ENCODE assay signal across 1 cellular context in the genomic region with DNA sequence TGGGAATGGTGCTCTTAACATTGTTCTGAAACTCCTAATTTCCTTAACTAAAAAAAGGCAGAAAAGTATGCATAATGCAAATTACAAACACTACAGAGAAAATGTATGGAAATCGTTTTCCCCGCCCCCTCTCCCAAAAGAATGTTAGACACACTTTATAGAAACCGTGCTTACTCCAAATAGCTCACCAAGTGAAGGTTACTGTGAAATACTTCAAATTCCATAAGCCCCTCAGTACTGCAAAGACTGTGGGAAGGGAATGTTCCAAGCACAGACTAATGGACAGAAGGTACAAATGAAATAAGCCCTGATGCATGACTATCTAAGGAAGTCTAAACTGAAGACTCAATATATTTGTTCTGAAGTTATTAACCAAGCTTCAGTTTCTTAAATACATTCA.
TF ChIP-seq lines count a peak whose summit lies in the region.

No MANE protein-coding gene starts in this region.

TF ChIP-seq in WTC11, 78 proteins besides CTCF, POLR2A, EP300 and RAD21 (continued from another document):
- TF ChIP-seq, protein P1, sequence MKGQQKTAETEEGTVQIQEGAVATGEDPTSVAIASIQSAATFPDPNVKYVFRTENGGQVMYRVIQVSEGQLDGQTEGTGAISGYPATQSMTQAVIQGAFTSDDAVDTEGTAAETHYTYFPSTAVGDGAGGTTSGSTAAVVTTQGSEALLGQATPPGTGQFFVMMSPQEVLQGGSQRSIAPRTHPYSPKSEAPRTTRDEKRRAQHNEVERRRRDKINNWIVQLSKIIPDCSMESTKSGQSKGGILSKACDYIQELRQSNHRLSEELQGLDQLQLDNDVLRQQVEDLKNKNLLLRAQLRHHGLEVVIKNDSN (CRISPR knock-in tag; IDR thresholded peaks at IDR 0.05) = no peak
